Comparison of ENCODE assay signal across 21 cellular contexts in the genomic region with DNA sequence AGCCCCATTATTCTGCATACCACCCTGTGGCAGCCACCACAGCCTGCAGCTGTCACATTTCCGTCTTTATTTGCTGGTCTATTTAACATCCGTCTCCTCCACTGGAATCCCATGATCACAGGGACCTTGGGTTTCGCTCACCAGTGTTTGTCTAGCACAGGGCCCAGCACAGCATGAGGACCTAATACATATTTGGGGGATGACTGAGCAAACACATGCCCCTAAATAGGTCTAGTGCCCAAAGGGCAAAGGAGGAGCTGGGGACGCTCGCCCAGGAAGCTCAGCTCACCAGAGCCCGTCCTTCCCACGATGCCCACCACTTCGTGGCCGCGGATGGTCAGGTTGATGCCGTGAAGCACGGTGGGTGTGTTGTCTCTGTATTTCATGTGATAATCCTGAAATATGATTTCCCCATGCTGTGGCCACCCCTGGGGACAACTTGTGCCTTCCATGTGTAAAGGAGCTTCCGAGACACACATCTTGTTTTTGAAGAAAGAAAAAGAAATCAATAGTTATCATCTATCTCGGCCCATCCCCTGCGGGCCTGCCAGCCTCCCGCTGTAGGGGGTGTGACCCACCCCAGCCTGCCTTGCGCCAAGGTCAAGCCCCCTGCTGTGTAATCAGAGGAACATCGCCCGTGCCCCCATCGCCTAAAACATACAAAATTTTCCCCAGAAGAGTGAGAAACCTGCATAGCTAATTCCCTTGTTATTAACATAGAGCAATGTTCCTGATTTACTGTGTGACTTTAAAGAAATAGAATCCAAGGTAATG. TPM values are rescaled to one million over a fixed set of nuclear protein-coding genes. Genes with fewer than 3 reads are reported as not detected.
A peak's percentile ranks its signal among the peaks of the same experiment; 100 is the strongest.
DNase-seq lines count a peak whose midpoint lies in the region; ATAC-seq, FAIRE-seq and TF ChIP-seq lines count a peak whose summit lies in the region.
"Had no signal": no experiment of that assay in that cellular context is flagged by ENCODE, and none has a peak within 500 bp of the region (broad histone marks: within the 10 kb centered on the region; RNA-seq: fewer than 3 reads in every experiment).

No MANE protein-coding gene starts in this region.

- H3K27me3 ChIP-seq in SJCRH30 (no peaks in the 10 kb centered on the region), small intestine (ENCODE audit: control insufficient read depth in 2 of 2, insufficient read depth in 2 of 2, low read length in 2 of 2) (no peaks in the 10 kb centered on the region), hepatocyte (no peaks in the 10 kb centered on the region)
- H3K27me3 ChIP-seq: BLaER1 had no signal

- no peaks in the 10 kb centered on the region for H3K79me2 ChIP-seq in hepatocyte

- H3K36me3 ChIP-seq in SJCRH30: no peaks in the 10 kb centered on the region
- H3K36me3 ChIP-seq in small intestine (ENCODE audit: control insufficient read depth in 2 of 2, insufficient read depth in 2 of 2, low read length in 2 of 2): no peaks in the 10 kb centered on the region
- H3K36me3 ChIP-seq in hepatocyte (replicated peaks; ENCODE audit: insufficient read depth, low read depth): no peaks in the 10 kb centered on the region
- H3K36me3 ChIP-seq: BLaER1, HAP-1 had no signal

- no peak overlapping the region for H2AFZ ChIP-seq in hepatocyte

- 87 to 90% (median 90%) methylated on average over 20 of the region's 20 CpGs for WGBS in small intestine, 3 donors
- WGBS in hepatocyte (ENCODE audit: low lambda C conversion rate, missing lambda C conversion rate): 91% methylated on average over 20 of the region's 20 CpGs

- no peaks in the 10 kb centered on the region for H3K9me3 Mint-ChIP-seq in activated naive CD4-positive, alpha-beta T cell treated with anti-CD3 and anti-CD28 coated beads, Interleukin-2, amount 50 U/mL, for 24 hours

- no peak for DNase-seq in activated naive CD4-positive, alpha-beta T cell treated with anti-CD3 and anti-CD28 coated beads, Interleukin-2, amount 50 U/mL, for 16 hours
- peak; percentile 8 to 30 for DNase-seq in SJCRH30
- peak; percentile 16 for DNase-seq in retina
- DNase-seq in left colon: no peak
- DNase-seq in small intestine: no peak
- no peak for DNase-seq in hepatocyte (ENCODE audit: low spot score)
- DNase-seq: 8988T; Calu3; CD4-positive, alpha-beta memory T cell; DMS79 treated with DMSO at 0.1 percent for 48 hours; GF-D8 had no signal

- H3K9me3 ChIP-seq in SJCRH30 (replicated peaks) (no peaks in the 10 kb centered on the region), small intestine (ENCODE audit: control insufficient read depth, low read depth) (no peaks in the 10 kb centered on the region), hepatocyte (ENCODE audit: low read depth) (no peaks in the 10 kb centered on the region)
- H3K9me3 ChIP-seq: BLaER1, HAP-1 had no signal

- no peaks in the 10 kb centered on the region for H3K9me2 ChIP-seq in hepatocyte (replicated peaks; ENCODE audit: insufficient read depth)

- H3K4me1 ChIP-seq in SJCRH30 (0 out of 2 replicates have a peak, but pooled peaks cover 3% of the 10 kb centered on the region), small intestine (ENCODE audit: control insufficient read depth in 2 of 2, insufficient read depth in 1 of 2, low read depth in 1 of 2, low read length in 1 of 2) (no peaks in the 10 kb centered on the region), hepatocyte (ENCODE audit: insufficient read depth) (no peaks in the 10 kb centered on the region)
- H3K4me1 ChIP-seq: BLaER1, HAP-1 had no signal

- no peak for ATAC-seq in left colon
- ATAC-seq: GM12878 had no signal

- no peak overlapping the region for H3K4me2 ChIP-seq in hepatocyte
- H3K4me2 ChIP-seq: BLaER1 had no signal

- no peak overlapping the region for H3K4me3 Mint-ChIP-seq in activated naive CD4-positive, alpha-beta T cell treated with anti-CD3 and anti-CD28 coated beads, Interleukin-2, amount 50 U/mL, for 24 hours
- H3K4me3 Mint-ChIP-seq: CD14-positive monocyte; CD4-positive, alpha-beta memory T cell had no signal

- no peaks in the 10 kb centered on the region for H3K27me3 Mint-ChIP-seq in activated naive CD4-positive, alpha-beta T cell treated with anti-CD3 and anti-CD28 coated beads, Interleukin-2, amount 50 U/mL, for 24 hours

- no peaks in the 10 kb centered on the region for H3K36me3 Mint-ChIP-seq in activated naive CD4-positive, alpha-beta T cell treated with anti-CD3 and anti-CD28 coated beads, Interleukin-2, amount 50 U/mL, for 24 hours
- H3K36me3 Mint-ChIP-seq: CD14-positive monocyte; CD4-positive, alpha-beta memory T cell had no signal

- H3K27ac ChIP-seq in SJCRH30 (no peak overlapping the region), small intestine (ENCODE audit: low read depth in 1 of 2, low read length in 1 of 2) (no peak overlapping the region), hepatocyte (no peak overlapping the region)
- H3K27ac ChIP-seq: BLaER1 had no signal

- no peak overlapping the region for H3K4me3 ChIP-seq in SJCRH30
- no peak overlapping the region for H3K4me3 ChIP-seq in small intestine (ENCODE audit: low read depth in 1 of 2, low read length in 2 of 2)
- H3K4me3 ChIP-seq in hepatocyte: no peak overlapping the region
- H3K4me3 ChIP-seq: BLaER1, GM12878, HAP-1 had no signal

- intact Hi-C loops in left colon (cut with DNase I, micrococcal nuclease): no loop called here

- H3K27ac Mint-ChIP-seq in activated naive CD4-positive, alpha-beta T cell treated with anti-CD3 and anti-CD28 coated beads, Interleukin-2, amount 50 U/mL, for 24 hours: peak overlapping the region; percentile 48
- H3K27ac Mint-ChIP-seq: CD4-positive, alpha-beta memory T cell had no signal

- H3K4me1 Mint-ChIP-seq in activated naive CD4-positive, alpha-beta T cell treated with anti-CD3 and anti-CD28 coated beads, Interleukin-2, amount 50 U/mL, for 24 hours: no peaks in the 10 kb centered on the region
- H3K4me1 Mint-ChIP-seq: CD14-positive monocyte; CD4-positive, alpha-beta memory T cell had no signal

- H4K20me1 ChIP-seq in hepatocyte (ENCODE audit: insufficient read depth, poor library complexity, severe bottlenecking): no peaks in the 10 kb centered on the region
- H4K20me1 ChIP-seq: BLaER1 had no signal

- no peak for FAIRE-seq in small intestine (lab: Jason Lieb, UNC)
- FAIRE-seq: GM12878, GM19239, HTR-8/SVneo had no signal

- TF ChIP-seq CTCF in hepatocyte (IDR thresholded peaks at IDR 0.05; ENCODE audit: poor library complexity): no peak

RNA-seq across cellular contexts. Expression of a gene that starts 21.0 kb away (rescaled TPM):
- total RNA-seq in SJCRH30 (2014; rRNA removed; shearing (Covaris generic)): not detected in 2 replicates
- not detected for total RNA-seq in left colon
- not detected for polyA plus RNA-seq in small intestine
- total RNA-seq in hepatocyte: not detected in 2 replicates
- not detected in 2 replicates for polyA plus RNA-seq in hepatocyte
- total RNA-seq: A673; Calu3; CD4-positive, alpha-beta memory T cell; GM12878; H4 had no signal
- polyA plus RNA-seq: AG04450; CD14-positive monocyte; CD4-positive, alpha-beta memory T cell had no signal

Comparison
In these comparisons a context has a peak if more than half of its experiments do, and no peak if none do; other contexts are left out.
1. DNase-seq: peak in SJCRH30 (2 of 2) and retina (single experiment); none in activated naive CD4-positive, alpha-beta T cell treated with anti-CD3 and anti-CD28 coated beads, Interleukin-2, amount 50 U/mL, for 16 hours (single experiment), left colon (0 of 2), small intestine (single experiment) and hepatocyte (single experiment).